ENCODE assay signal across 1 cellular context in genomic region chr19:55526216-55527196, GRCh38.
TF ChIP-seq lines count a peak whose summit lies in the region.

No MANE protein-coding gene starts in this region.

TF ChIP-seq in HepG2, 621 proteins besides CTCF, POLR2A, EP300 and RAD21 (continued from another document and continues in another):
- TF ChIP-seq, protein P1, sequence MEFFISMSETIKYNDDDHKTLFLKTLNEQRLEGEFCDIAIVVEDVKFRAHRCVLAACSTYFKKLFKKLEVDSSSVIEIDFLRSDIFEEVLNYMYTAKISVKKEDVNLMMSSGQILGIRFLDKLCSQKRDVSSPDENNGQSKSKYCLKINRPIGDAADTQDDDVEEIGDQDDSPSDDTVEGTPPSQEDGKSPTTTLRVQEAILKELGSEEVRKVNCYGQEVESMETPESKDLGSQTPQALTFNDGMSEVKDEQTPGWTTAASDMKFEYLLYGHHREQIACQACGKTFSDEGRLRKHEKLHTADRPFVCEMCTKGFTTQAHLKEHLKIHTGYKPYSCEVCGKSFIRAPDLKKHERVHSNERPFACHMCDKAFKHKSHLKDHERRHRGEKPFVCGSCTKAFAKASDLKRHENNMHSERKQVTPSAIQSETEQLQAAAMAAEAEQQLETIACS (CRISPR knock-in tag; IDR thresholded peaks at IDR 0.05), result no peak
- TF ChIP-seq ZNF83 (CRISPR knock-in tag; IDR thresholded peaks at IDR 0.05; ENCODE audit: borderline replicate concordance), result no peak
- no peak for TF ChIP-seq RARG (CRISPR knock-in tag; IDR thresholded peaks at IDR 0.05; ENCODE audit: low read depth)
- 0 out of 2 replicates have a peak, but pooled peaks have one; percentile 69 for TF ChIP-seq ZNF737 (CRISPR knock-in tag; IDR thresholded peaks at IDR 0.05; ENCODE audit: borderline replicate concordance)
- TF ChIP-seq ZNF414 (CRISPR knock-in tag; IDR thresholded peaks at IDR 0.05), result no peak
- no peak for TF ChIP-seq ZNF558 (CRISPR knock-in tag; IDR thresholded peaks at IDR 0.05; ENCODE audit: borderline replicate concordance)
- no peak for TF ChIP-seq KIAA2018 (CRISPR knock-in tag; IDR thresholded peaks at IDR 0.05; ENCODE audit: borderline replicate concordance)
- TF ChIP-seq, protein P2, sequence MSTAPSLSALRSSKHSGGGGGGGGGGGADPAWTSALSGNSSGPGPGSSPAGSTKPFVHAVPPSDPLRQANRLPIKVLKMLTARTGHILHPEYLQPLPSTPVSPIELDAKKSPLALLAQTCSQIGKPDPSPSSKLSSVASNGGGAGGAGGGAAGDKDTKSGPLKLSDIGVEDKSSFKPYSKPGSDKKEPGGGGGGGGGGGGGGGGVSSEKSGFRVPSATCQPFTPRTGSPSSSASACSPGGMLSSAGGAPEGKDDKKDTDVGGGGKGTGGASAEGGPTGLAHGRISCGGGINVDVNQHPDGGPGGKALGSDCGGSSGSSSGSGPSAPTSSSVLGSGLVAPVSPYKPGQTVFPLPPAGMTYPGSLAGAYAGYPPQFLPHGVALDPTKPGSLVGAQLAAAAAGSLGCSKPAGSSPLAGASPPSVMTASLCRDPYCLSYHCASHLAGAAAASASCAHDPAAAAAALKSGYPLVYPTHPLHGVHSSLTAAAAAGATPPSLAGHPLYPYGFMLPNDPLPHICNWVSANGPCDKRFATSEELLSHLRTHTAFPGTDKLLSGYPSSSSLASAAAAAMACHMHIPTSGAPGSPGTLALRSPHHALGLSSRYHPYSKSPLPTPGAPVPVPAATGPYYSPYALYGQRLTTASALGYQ (CRISPR knock-in tag; IDR thresholded peaks at IDR 0.05), result no peak
- TF ChIP-seq ZNF616 (CRISPR knock-in tag; IDR thresholded peaks at IDR 0.05; ENCODE audit: low read depth), result no peak
- TF ChIP-seq, protein P3, sequence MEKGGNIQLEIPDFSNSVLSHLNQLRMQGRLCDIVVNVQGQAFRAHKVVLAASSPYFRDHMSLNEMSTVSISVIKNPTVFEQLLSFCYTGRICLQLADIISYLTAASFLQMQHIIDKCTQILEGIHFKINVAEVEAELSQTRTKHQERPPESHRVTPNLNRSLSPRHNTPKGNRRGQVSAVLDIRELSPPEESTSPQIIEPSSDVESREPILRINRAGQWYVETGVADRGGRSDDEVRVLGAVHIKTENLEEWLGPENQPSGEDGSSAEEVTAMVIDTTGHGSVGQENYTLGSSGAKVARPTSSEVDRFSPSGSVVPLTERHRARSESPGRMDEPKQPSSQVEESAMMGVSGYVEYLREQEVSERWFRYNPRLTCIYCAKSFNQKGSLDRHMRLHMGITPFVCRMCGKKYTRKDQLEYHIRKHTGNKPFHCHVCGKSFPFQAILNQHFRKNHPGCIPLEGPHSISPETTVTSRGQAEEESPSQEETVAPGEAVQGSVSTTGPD (CRISPR knock-in tag; IDR thresholded peaks at IDR 0.05), result no peak
- TF ChIP-seq ZNF282 (IDR thresholded peaks at IDR 0.05; ENCODE audit: partially characterized antibody), result no peak
- no peak for TF ChIP-seq TAF1 (CRISPR knock-in tag; IDR thresholded peaks at IDR 0.05)
- no peak for TF ChIP-seq ONECUT2 (CRISPR knock-in tag; IDR thresholded peaks at IDR 0.05)
- no peak for TF ChIP-seq ZSCAN9 (CRISPR knock-in tag; IDR thresholded peaks at IDR 0.05; ENCODE audit: borderline replicate concordance)
- no peak for TF ChIP-seq NR2F6 (IDR thresholded peaks at IDR 0.05)
- no peak for TF ChIP-seq NR2F6 (CRISPR knock-in tag; IDR thresholded peaks at IDR 0.05)
- TF ChIP-seq, protein P4, sequence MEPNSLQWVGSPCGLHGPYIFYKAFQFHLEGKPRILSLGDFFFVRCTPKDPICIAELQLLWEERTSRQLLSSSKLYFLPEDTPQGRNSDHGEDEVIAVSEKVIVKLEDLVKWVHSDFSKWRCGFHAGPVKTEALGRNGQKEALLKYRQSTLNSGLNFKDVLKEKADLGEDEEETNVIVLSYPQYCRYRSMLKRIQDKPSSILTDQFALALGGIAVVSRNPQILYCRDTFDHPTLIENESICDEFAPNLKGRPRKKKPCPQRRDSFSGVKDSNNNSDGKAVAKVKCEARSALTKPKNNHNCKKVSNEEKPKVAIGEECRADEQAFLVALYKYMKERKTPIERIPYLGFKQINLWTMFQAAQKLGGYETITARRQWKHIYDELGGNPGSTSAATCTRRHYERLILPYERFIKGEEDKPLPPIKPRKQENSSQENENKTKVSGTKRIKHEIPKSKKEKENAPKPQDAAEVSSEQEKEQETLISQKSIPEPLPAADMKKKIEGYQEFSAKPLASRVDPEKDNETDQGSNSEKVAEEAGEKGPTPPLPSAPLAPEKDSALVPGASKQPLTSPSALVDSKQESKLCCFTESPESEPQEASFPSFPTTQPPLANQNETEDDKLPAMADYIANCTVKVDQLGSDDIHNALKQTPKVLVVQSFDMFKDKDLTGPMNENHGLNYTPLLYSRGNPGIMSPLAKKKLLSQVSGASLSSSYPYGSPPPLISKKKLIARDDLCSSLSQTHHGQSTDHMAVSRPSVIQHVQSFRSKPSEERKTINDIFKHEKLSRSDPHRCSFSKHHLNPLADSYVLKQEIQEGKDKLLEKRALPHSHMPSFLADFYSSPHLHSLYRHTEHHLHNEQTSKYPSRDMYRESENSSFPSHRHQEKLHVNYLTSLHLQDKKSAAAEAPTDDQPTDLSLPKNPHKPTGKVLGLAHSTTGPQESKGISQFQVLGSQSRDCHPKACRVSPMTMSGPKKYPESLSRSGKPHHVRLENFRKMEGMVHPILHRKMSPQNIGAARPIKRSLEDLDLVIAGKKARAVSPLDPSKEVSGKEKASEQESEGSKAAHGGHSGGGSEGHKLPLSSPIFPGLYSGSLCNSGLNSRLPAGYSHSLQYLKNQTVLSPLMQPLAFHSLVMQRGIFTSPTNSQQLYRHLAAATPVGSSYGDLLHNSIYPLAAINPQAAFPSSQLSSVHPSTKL (CRISPR knock-in tag; IDR thresholded peaks at IDR 0.05), result peak; percentile 27; the same call in 1 of the 2 replicates
- no peak for TF ChIP-seq RARA (CRISPR knock-in tag; IDR thresholded peaks at IDR 0.05)
- TF ChIP-seq RFXAP (CRISPR knock-in tag; IDR thresholded peaks at IDR 0.05; ENCODE audit: borderline replicate concordance), result no peak; the same call in 1 of the 2 replicates
- no peak for TF ChIP-seq SIN3B (IDR thresholded peaks at IDR 0.05; ENCODE audit: low read length)
- TF ChIP-seq ZC3H4 (CRISPR knock-in tag; IDR thresholded peaks at IDR 0.05; ENCODE audit: borderline replicate concordance), result no peak
- TF ChIP-seq MEF2D (CRISPR knock-in tag; IDR thresholded peaks at IDR 0.05), result no peak
- no peak for TF ChIP-seq JUND (CRISPR knock-in tag; IDR thresholded peaks at IDR 0.05)
- no peak for TF ChIP-seq TCF7L2 (IDR thresholded peaks at IDR 0.05; ENCODE audit: low read depth, low read length)
- TF ChIP-seq FIP1L1 (IDR thresholded peaks at IDR 0.05; ENCODE audit: borderline replicate concordance, insufficient read depth, low read depth, low read length), result no peak
- no peak for TF ChIP-seq ZNF12 (CRISPR knock-in tag; IDR thresholded peaks at IDR 0.05)
- TF ChIP-seq SMARCE1 (IDR thresholded peaks at IDR 0.05; ENCODE audit: borderline replicate concordance), result no peak
- TF ChIP-seq ZNF292 (CRISPR knock-in tag; IDR thresholded peaks at IDR 0.05; ENCODE audit: borderline replicate concordance, low read depth), result no peak
- no peak for TF ChIP-seq CCDC6 (CRISPR knock-in tag; IDR thresholded peaks at IDR 0.05)
- TF ChIP-seq ZNF746 (CRISPR knock-in tag; IDR thresholded peaks at IDR 0.05), result no peak
- TF ChIP-seq, protein P5, sequence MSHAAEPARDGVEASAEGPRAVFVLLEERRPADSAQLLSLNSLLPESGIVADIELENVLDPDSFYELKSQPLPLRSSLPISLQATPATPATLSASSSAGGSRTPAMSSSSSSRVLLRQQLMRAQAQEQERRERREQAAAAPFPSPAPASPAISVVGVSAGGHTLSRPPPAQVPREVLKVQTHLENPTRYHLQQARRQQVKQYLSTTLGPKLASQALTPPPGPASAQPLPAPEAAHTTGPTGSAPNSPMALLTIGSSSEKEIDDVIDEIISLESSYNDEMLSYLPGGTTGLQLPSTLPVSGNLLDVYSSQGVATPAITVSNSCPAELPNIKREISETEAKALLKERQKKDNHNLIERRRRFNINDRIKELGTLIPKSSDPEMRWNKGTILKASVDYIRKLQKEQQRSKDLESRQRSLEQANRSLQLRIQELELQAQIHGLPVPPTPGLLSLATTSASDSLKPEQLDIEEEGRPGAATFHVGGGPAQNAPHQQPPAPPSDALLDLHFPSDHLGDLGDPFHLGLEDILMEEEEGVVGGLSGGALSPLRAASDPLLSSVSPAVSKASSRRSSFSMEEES (CRISPR knock-in tag; IDR thresholded peaks at IDR 0.05), result no peak
- no peak for TF ChIP-seq ZNF331 (CRISPR knock-in tag; IDR thresholded peaks at IDR 0.05)
